Comparison of ENCODE assay signal across 29 cellular contexts in genomic region chr1:243926299-243926698, GRCh38.
DNase-seq lines count a peak whose midpoint lies in the region; ATAC-seq and TF ChIP-seq lines count a peak whose summit lies in the region.
"Had no signal": no experiment of that assay in that cellular context is flagged by ENCODE, and none has a peak within 500 bp of the region (broad histone marks: within the 10 kb centered on the region; RNA-seq: fewer than 3 reads in every experiment).

No MANE protein-coding gene starts in this region.

- H3K27ac Mint-ChIP-seq in osteocyte (ENCODE audit: unreplicated experiment): peak overlapping the region; percentile 96
- H3K27ac Mint-ChIP-seq in activated CD4-positive, alpha-beta T cell treated with anti-CD3 and anti-CD28 coated beads for 36 hours: no peak overlapping the region
- H3K27ac Mint-ChIP-seq: activated CD4-positive, alpha-beta T cell treated with anti-CD3 and anti-CD28 coated beads, Interleukin-2, amount 10 ng/mL, durations not matched to agents 7 days and 5 days; activated naive CD8-positive, alpha-beta T cell; activated T-cell treated with anti-CD3 and anti-CD28 coated beads, Interleukin-2, amount 50 U/mL, for 24 hours had no signal

- H3F3A ChIP-seq in GM23248 (ENCODE audit: insufficient read depth): peaks cover 39% of the 10 kb centered on the region

- peaks cover 64% of the 10 kb centered on the region for H3K4me1 Mint-ChIP-seq in osteocyte (ENCODE audit: unreplicated experiment)
- no peaks in the 10 kb centered on the region for H3K4me1 Mint-ChIP-seq in activated CD4-positive, alpha-beta T cell treated with anti-CD3 and anti-CD28 coated beads for 36 hours
- H3K4me1 Mint-ChIP-seq: activated CD4-positive, alpha-beta T cell treated with anti-CD3 and anti-CD28 coated beads, Interleukin-2, amount 10 ng/mL, durations not matched to agents 7 days and 5 days had no signal

- peak overlapping the region; percentile 58 for H3K4me3 Mint-ChIP-seq in osteocyte (ENCODE audit: unreplicated experiment)
- no peak overlapping the region for H3K4me3 Mint-ChIP-seq in activated CD4-positive, alpha-beta T cell treated with anti-CD3 and anti-CD28 coated beads for 36 hours
- H3K4me3 Mint-ChIP-seq: activated CD4-positive, alpha-beta T cell treated with anti-CD3 and anti-CD28 coated beads, Interleukin-2, amount 10 ng/mL, durations not matched to agents 7 days and 5 days; activated naive CD8-positive, alpha-beta T cell; activated T-cell treated with anti-CD3 and anti-CD28 coated beads, Interleukin-2, amount 50 U/mL, for 24 hours had no signal

- no peaks in the 10 kb centered on the region for H4K20me1 ChIP-seq in GM23248 (ENCODE audit: insufficient read depth)
- no peaks in the 10 kb centered on the region for H4K20me1 ChIP-seq in fibroblast of lung (ENCODE audit: control insufficient read depth, extremely low read depth, insufficient read depth, low read length)

- CTCF ChIA-PET in activated CD4-positive, alpha-beta T cell treated with anti-CD3 and anti-CD28 coated beads for 36 hours (lab: Charles Lee): no interaction called here

- no peak overlapping the region for H3K4me3 ChIP-seq in GM23248
- no peak overlapping the region for H3K4me3 ChIP-seq in SJCRH30
- H3K4me3 ChIP-seq in fibroblast of lung (replicated peaks in 1 of 4; ENCODE audit: control extremely low read depth in 1 of 4, insufficient read depth in 1 of 4, low read depth in 3 of 4, low read length in 4 of 4): no peak overlapping the region
- no peak overlapping the region for H3K4me3 ChIP-seq in upper lobe of right lung
- H3K4me3 ChIP-seq: cardiac muscle cell, GM12878, skin epidermis, suprapubic skin, uterus had no signal

- no peaks in the 10 kb centered on the region for H3K27me3 Mint-ChIP-seq in osteocyte (ENCODE audit: unreplicated experiment)
- peaks cover 11% of the 10 kb centered on the region for H3K27me3 Mint-ChIP-seq in activated CD4-positive, alpha-beta T cell treated with anti-CD3 and anti-CD28 coated beads for 36 hours

- H3K4me2 ChIP-seq in GM23248 (ENCODE audit: unreplicated experiment): peak overlapping the region; percentile 68
- H3K4me2 ChIP-seq in fibroblast of lung (ENCODE audit: extremely low read depth, insufficient read depth, low read length): no peak overlapping the region

- no peak for ATAC-seq in upper lobe of right lung
- no peak for ATAC-seq in activated CD4-positive, alpha-beta T cell treated with anti-CD3 and anti-CD28 coated beads for 36 hours
- ATAC-seq: GM12878, left lobe of liver had no signal

- H2AFZ ChIP-seq in GM23248 (no peak overlapping the region), fibroblast of lung (ENCODE audit: low read length) (no peak overlapping the region)

- POLR2A ChIA-PET in activated CD4-positive, alpha-beta T cell treated with anti-CD3 and anti-CD28 coated beads for 36 hours (lab: Charles Lee): no interaction called here

- H3K36me3 ChIP-seq in GM23248 (ENCODE audit: low read depth) (no peaks in the 10 kb centered on the region), SJCRH30 (no peaks in the 10 kb centered on the region), fibroblast of lung (ENCODE audit: control insufficient read depth, insufficient read depth, low read length) (no peaks in the 10 kb centered on the region), upper lobe of right lung (no peaks in the 10 kb centered on the region)
- H3K36me3 ChIP-seq: BE2C, cardiac muscle cell, suprapubic skin, uterus had no signal

- in situ Hi-C loops in GM23248 (cut with MboI): no loop called here

- no peaks in the 10 kb centered on the region for H3K9me3 Mint-ChIP-seq in osteocyte (ENCODE audit: unreplicated experiment)
- no peaks in the 10 kb centered on the region for H3K9me3 Mint-ChIP-seq in activated CD4-positive, alpha-beta T cell treated with anti-CD3 and anti-CD28 coated beads for 36 hours (ENCODE audit: low read depth)
- H3K9me3 Mint-ChIP-seq: activated CD4-positive, alpha-beta T cell treated with anti-CD3 and anti-CD28 coated beads, Interleukin-2, amount 10 ng/mL, durations not matched to agents 7 days and 5 days; activated T-cell treated with anti-CD3 and anti-CD28 coated beads, Interleukin-2, amount 50 U/mL, for 24 hours had no signal

- 83 to 87% methylated on average over 8 of the region's 8 CpGs for WGBS in GM23248 (ENCODE audit: low coverage in 1 of 2, low lambda C conversion rate in 2 of 2, missing lambda C conversion rate in 2 of 2), 2 experiments

- no peaks in the 10 kb centered on the region for H3K79me2 ChIP-seq in GM23248 (ENCODE audit: insufficient read depth)
- H3K79me2 ChIP-seq in fibroblast of lung (ENCODE audit: control insufficient read depth, insufficient read depth, low read length): no peaks in the 10 kb centered on the region

- H3K9me3 ChIP-seq in GM23248 (ENCODE audit: low read depth): no peaks in the 10 kb centered on the region
- no peaks in the 10 kb centered on the region for H3K9me3 ChIP-seq in SJCRH30 (replicated peaks)
- no peaks in the 10 kb centered on the region for H3K9me3 ChIP-seq in fibroblast of lung (ENCODE audit: control insufficient read depth, insufficient read depth, low read depth, low read length)
- H3K9me3 ChIP-seq in upper lobe of right lung: no peaks in the 10 kb centered on the region
- H3K9me3 ChIP-seq: BE2C, suprapubic skin, uterus had no signal

- TF ChIP-seq CTCF in fibroblast of lung (conservative IDR thresholded peaks at IDR 0.05 in 1 of 2, IDR thresholded peaks at IDR 0.05 in 1 of 2; ENCODE audit: low read depth in 1 of 2, low read length in 2 of 2): no peak
- TF ChIP-seq CTCF in osteocyte (IDR thresholded peaks at IDR 0.05): no peak
- no peak for TF ChIP-seq CTCF in upper lobe of right lung (IDR thresholded peaks at IDR 0.05)

- H3K27ac ChIP-seq in GM23248: peak overlapping the region; percentile 57
- H3K27ac ChIP-seq in SJCRH30: peak overlapping the region; percentile 72
- H3K27ac ChIP-seq in fibroblast of lung (ENCODE audit: insufficient read depth, low read length): peak overlapping the region; percentile 18
- H3K27ac ChIP-seq in upper lobe of right lung: no peak overlapping the region
- H3K27ac ChIP-seq: cardiac muscle cell, skin epidermis, suprapubic skin, uterus had no signal

- no peaks in the 10 kb centered on the region for H3K9me2 ChIP-seq in GM23248 (ENCODE audit: insufficient read depth)

- intact Hi-C loops in upper lobe of right lung (cut with DNase I): no loop called here
- intact Hi-C loops in activated CD4-positive, alpha-beta T cell treated with anti-CD3 and anti-CD28 coated beads for 36 hours (cut with DNase I, micrococcal nuclease): no loop called here

- H3K9ac ChIP-seq in GM23248: peak overlapping the region; percentile 18; the same call in 1 of the 2 replicates
- no peak overlapping the region for H3K9ac ChIP-seq in fibroblast of lung (ENCODE audit: insufficient read depth, low read length)

- no peaks in the 10 kb centered on the region for H3K36me3 Mint-ChIP-seq in osteocyte (ENCODE audit: unreplicated experiment)
- no peaks in the 10 kb centered on the region for H3K36me3 Mint-ChIP-seq in activated CD4-positive, alpha-beta T cell treated with anti-CD3 and anti-CD28 coated beads for 36 hours (ENCODE audit: low read depth)
- H3K36me3 Mint-ChIP-seq: activated naive CD8-positive, alpha-beta T cell had no signal

- no peak for DNase-seq in GM23248
- DNase-seq in SJCRH30: no peak
- DNase-seq in fibroblast of lung (ENCODE audit: low read depth in 2 of 2): no peak
- no peak for DNase-seq in osteocyte (ENCODE audit: extremely low spot score, unreplicated experiment)
- no peak for DNase-seq in ureter (ENCODE audit: low spot score)
- no peak for DNase-seq in NCI-H1694 treated with DMSO at 0.1 percent for 48 hours (lab: John Stamatoyannopoulos, UW)
- no peak for DNase-seq in upper lobe of right lung
- DNase-seq in activated CD4-positive, alpha-beta T cell treated with anti-CD3 and anti-CD28 coated beads for 36 hours: no peak
- DNase-seq: activated CD4-positive, alpha-beta T cell treated with anti-CD3 and anti-CD28 coated beads, Interleukin-2, amount 10 ng/mL, durations not matched to agents 7 days and 5 days; activated effector memory CD4-positive, alpha-beta T cell treated with anti-CD3 and anti-CD28 coated beads, Interleukin-2, amount 50 U/mL, for 16 hours; activated T-cell treated with anti-CD3 and anti-CD28 coated beads, Interleukin-2, amount 50 U/mL, for 24 hours; anterior cingulate cortex; BE2C; effector memory CD4-positive, alpha-beta T cell; KBM-7; NCI-H1092; NCI-H1930; NCI-H2171 treated with DMSO at 0.1 percent for 48 hours; NCI-H510A treated with DMSO at 0.1 percent for 48 hours; Right ventricle myocardium superior; stimulated activated naive CD4-positive, alpha-beta T cell treated with Interleukin-2 at 50 U/mL for 16 hours; T1000; uterus had no signal

- peaks cover 14% of the 10 kb centered on the region; the same call in 1 of the 2 replicates for H3K27me3 ChIP-seq in GM23248 (replicated peaks; ENCODE audit: insufficient read depth)
- no peaks in the 10 kb centered on the region for H3K27me3 ChIP-seq in SJCRH30
- no peaks in the 10 kb centered on the region for H3K27me3 ChIP-seq in fibroblast of lung (ENCODE audit: control insufficient read depth, insufficient read depth, low read length)
- H3K27me3 ChIP-seq in upper lobe of right lung: peaks cover 10% of the 10 kb centered on the region
- H3K27me3 ChIP-seq: BE2C, cardiac muscle cell, uterus had no signal

- H3K4me1 ChIP-seq in GM23248 (ENCODE audit: insufficient read depth) (peaks cover 43% of the 10 kb centered on the region), SJCRH30 (peaks cover 17% of the 10 kb centered on the region), fibroblast of lung (ENCODE audit: control insufficient read depth, extremely low read depth, insufficient read depth, low read length) (peaks cover 19% of the 10 kb centered on the region), upper lobe of right lung (no peaks in the 10 kb centered on the region)
- H3K4me1 ChIP-seq: BE2C, suprapubic skin, uterus had no signal
